10 cellular contexts compared by ENCODE assay signal in the genomic region with DNA sequence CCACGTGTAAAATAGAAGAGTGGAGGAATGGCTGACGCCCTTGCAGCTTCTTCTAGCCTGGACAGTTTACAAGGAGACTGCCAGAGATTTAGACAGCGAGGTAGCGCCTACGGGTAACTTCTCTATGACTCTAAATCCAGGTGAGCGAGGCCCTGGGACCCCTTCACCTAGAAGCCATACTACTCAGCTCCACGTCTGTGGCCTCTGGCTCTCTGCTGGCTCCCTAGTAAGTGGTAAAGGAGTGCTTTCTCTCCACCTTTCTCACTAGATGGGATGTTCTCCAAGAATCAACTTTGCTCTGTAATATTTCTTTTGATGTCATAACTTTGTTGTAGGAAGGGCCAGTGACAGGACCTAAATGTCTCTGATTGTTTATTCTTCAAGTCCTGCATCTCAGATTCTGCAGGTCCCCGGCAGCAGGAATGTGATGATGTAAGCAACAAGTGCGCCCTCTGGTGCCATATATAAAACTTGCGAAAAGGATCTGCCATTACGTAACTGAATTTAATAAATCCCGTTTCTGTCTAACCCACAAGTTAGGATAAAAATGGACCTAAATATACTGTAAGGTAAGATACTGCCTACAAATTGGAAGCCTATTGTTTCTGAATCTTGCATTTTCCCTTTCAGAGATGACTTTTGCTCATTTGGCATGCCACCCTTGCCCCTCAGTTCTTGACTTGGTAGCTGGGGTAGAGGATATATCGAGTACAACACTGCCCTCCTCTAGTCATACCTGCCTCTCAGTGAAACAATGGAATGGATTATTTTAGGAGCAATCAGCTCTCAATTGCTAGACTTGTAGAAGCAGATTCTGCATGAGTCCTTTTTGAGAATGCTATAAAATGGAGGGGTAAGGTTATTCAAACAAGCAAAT. TPM values are rescaled to one million over a fixed set of nuclear protein-coding genes. Genes with fewer than 3 reads are reported as not detected.
DNase-seq lines count a peak whose midpoint lies in the region; ATAC-seq, FAIRE-seq and TF ChIP-seq lines count a peak whose summit lies in the region.
"Had no signal": no experiment of that assay in that cellular context is flagged by ENCODE, and none has a peak within 500 bp of the region (broad histone marks: within the 10 kb centered on the region; RNA-seq: fewer than 3 reads in every experiment).

No MANE protein-coding gene starts in this region.

- no peaks in the 10 kb centered on the region for H3K9me3 ChIP-seq in naive thymus-derived CD4-positive, alpha-beta T cell (ENCODE audit: control insufficient read depth in 2 of 3, low read length in 3 of 3)

- peak; percentile 70 for TF ChIP-seq CTCF in BJ (IDR thresholded peaks at IDR 0.05; ENCODE audit: insufficient read depth, low read depth, low read length)
- peak; percentile 60 for TF ChIP-seq CTCF in epithelial cell of esophagus (IDR thresholded peaks at IDR 0.05; ENCODE audit: insufficient read depth, low read depth, low read length, missing control alignments)

- peak; percentile 53 for FAIRE-seq in TTC549 (lab: Jason Lieb, UNC)

- ATAC-seq in GM18502 (IDR thresholded peaks at IDR 0.05; ENCODE audit: poor library complexity, unreplicated experiment) (peak; percentile 69), GM18907 (IDR thresholded peaks at IDR 0.05; ENCODE audit: unreplicated experiment) (no peak), HG03469 (IDR thresholded peaks at IDR 0.05; ENCODE audit: unreplicated experiment) (no peak)
- ATAC-seq in naive thymus-derived CD4-positive, alpha-beta T cell, result peak; percentile 49

- no peak overlapping the region for H3K4me3 ChIP-seq in BJ (ENCODE audit: low read depth, low read length)
- H3K4me3 ChIP-seq in epithelial cell of esophagus (ENCODE audit: low read length), result no peak overlapping the region
- no peak overlapping the region for H3K4me3 ChIP-seq in naive thymus-derived CD4-positive, alpha-beta T cell (ENCODE audit: low read length)

- no peaks in the 10 kb centered on the region for H3K36me3 Mint-ChIP-seq in naive thymus-derived CD4-positive, alpha-beta T cell
- H3K36me3 Mint-ChIP-seq: IgD-negative memory B cell, naive B cell had no signal

- H3K27me3 ChIP-seq in BJ (ENCODE audit: control insufficient read depth, insufficient read depth, low read length), result no peaks in the 10 kb centered on the region; the same call in 1 of the 2 replicates
- H3K27me3 ChIP-seq in naive thymus-derived CD4-positive, alpha-beta T cell (ENCODE audit: control insufficient read depth in 2 of 2, insufficient read depth in 2 of 2, low read length in 2 of 2), result no peaks in the 10 kb centered on the region

- H3K27ac ChIP-seq in naive thymus-derived CD4-positive, alpha-beta T cell (ENCODE audit: low read depth, low read length), result no peak overlapping the region

- H3K4me1 Mint-ChIP-seq in naive thymus-derived CD4-positive, alpha-beta T cell, result peaks cover 0 to 5% (median 4%) of the 10 kb centered on the region in 7 donors

- DNase-seq in BJ (ENCODE audit: low read depth) (peak; percentile 18), NCI-H1694 (lab: John Stamatoyannopoulos, UW) (peak; percentile 22), epithelial cell of esophagus (ENCODE audit: low read depth) (peak; percentile 82)
- DNase-seq in naive thymus-derived CD4-positive, alpha-beta T cell, result peak in 6 of 9 donors; percentile 4 to 47 (median 25)
- DNase-seq: naive B cell had no signal

- CTCF ChIA-PET in BJ (lab: Yijun Ruan, JAX), result interaction anchor here (0.7 to 8.2 kb wide), 13 partner anchors 12 to 687 kb away, joined by 3 to 72 read pairs (median 4); no protein-coding TSS in a partner anchor
- CTCF ChIA-PET in naive thymus-derived CD4-positive, alpha-beta T cell (lab: Charles Lee), result interaction anchor here (1.5 kb wide), 1 partner anchor 35 kb away, joined by 3 read pairs; no protein-coding TSS in a partner anchor

- intact Hi-C loops in naive thymus-derived CD4-positive, alpha-beta T cell (cut with micrococcal nuclease), result loop anchor here (1.0 kb wide), 2 partner anchors 27 to 262 kb away; no protein-coding TSS in a partner anchor

- H3K4me3 Mint-ChIP-seq in naive thymus-derived CD4-positive, alpha-beta T cell, result peak overlapping the region in 2 of 10 donors; percentile 5 to 21
- H3K4me3 Mint-ChIP-seq: naive B cell had no signal

- no peaks in the 10 kb centered on the region for H3K36me3 ChIP-seq in BJ (ENCODE audit: control insufficient read depth, insufficient read depth, low read length)
- H3K36me3 ChIP-seq in naive thymus-derived CD4-positive, alpha-beta T cell (ENCODE audit: control insufficient read depth in 2 of 3, insufficient read depth in 3 of 3, low read length in 3 of 3), result no peaks in the 10 kb centered on the region

- no peaks in the 10 kb centered on the region for H3K4me1 ChIP-seq in naive thymus-derived CD4-positive, alpha-beta T cell (ENCODE audit: control insufficient read depth in 2 of 2, insufficient read depth in 2 of 2, low read length in 2 of 2)

- H3K27ac Mint-ChIP-seq in naive thymus-derived CD4-positive, alpha-beta T cell, result peak overlapping the region in 1 of 9 donors; percentile 72
- H3K27ac Mint-ChIP-seq: IgD-negative memory B cell had no signal

- H3K9me3 Mint-ChIP-seq in naive thymus-derived CD4-positive, alpha-beta T cell, result peaks cover 0 to 2% (median 0%) of the 10 kb centered on the region in 11 donors
- H3K9me3 Mint-ChIP-seq: IgD-negative memory B cell had no signal

- POLR2A ChIA-PET in BJ (lab: Charles Lee), result no interaction called here
- POLR2A ChIA-PET in naive thymus-derived CD4-positive, alpha-beta T cell (lab: Charles Lee), result no interaction called here

- H3K27me3 Mint-ChIP-seq in naive thymus-derived CD4-positive, alpha-beta T cell, result peaks cover 5 to 54% (median 8%) of the 10 kb centered on the region in 5 donors

RNA-seq across cellular contexts. Expression of a gene that starts 11.0 kb away (rescaled TPM):
- polyA plus RNA-seq in BJ (2011; rRNA removed), result not detected in 2 replicates
- polyA minus RNA-seq in BJ (2011; rRNA and poly(A)+ RNA removed), result not detected in 2 replicates
- not detected for total RNA-seq in naive thymus-derived CD4-positive, alpha-beta T cell
- polyA plus RNA-seq in naive thymus-derived CD4-positive, alpha-beta T cell, result not detected
- polyA plus RNA-seq: IgD-negative memory B cell had no signal

Comparison
In these comparisons a context has a peak if more than half of its experiments do, and no peak if none do; other contexts are left out.
1. DNase-seq: peak in every context shown above with its lines; median percentile 82 in epithelial cell of esophagus; 25 in naive thymus-derived CD4-positive, alpha-beta T cell; 22 in NCI-H1694; 18 in BJ.
2. ATAC-seq: peak in GM18502 (single experiment) and naive thymus-derived CD4-positive, alpha-beta T cell (single experiment); none in GM18907 (single experiment) and HG03469 (single experiment).